In genomic region chr1:201015551-201016091, GRCh38 we compare ENCODE assay signal across 9 cellular contexts. TPM values are rescaled to one million over a fixed set of nuclear protein-coding genes. Genes with fewer than 3 reads are reported as not detected.
DNase-seq lines count a peak whose midpoint lies in the region; ATAC-seq, FAIRE-seq and TF ChIP-seq lines count a peak whose summit lies in the region.
"Had no signal": no experiment of that assay in that cellular context is flagged by ENCODE, and none has a peak within 500 bp of the region (broad histone marks: within the 10 kb centered on the region; RNA-seq: fewer than 3 reads in every experiment).

No MANE protein-coding gene starts in this region.

- H3K36me3 ChIP-seq in BLaER1 = peaks cover 17% of the 10 kb centered on the region; the same call in 1 of the 2 replicates
- H3K36me3 ChIP-seq in IMR-90 (ENCODE audit: control insufficient read depth, insufficient read depth, low read length) = no peaks in the 10 kb centered on the region
- H3K36me3 ChIP-seq in WERI-Rb-1 = peaks cover 60% of the 10 kb centered on the region
- H3K36me3 ChIP-seq in kidney (ENCODE audit: control insufficient read depth in 1 of 2, insufficient read depth in 2 of 2, low read length in 2 of 2) = no peaks in the 10 kb centered on the region

- H2BK120ac ChIP-seq in IMR-90 (ENCODE audit: low read depth, low read length) = no peak overlapping the region

- H3K4ac ChIP-seq in IMR-90 (ENCODE audit: low read depth, low read length) = no peak overlapping the region

- peak overlapping the region; percentile 54; the same call in 1 of the 2 replicates for H3K9ac ChIP-seq in BLaER1
- no peak overlapping the region for H3K9ac ChIP-seq in IMR-90 (ENCODE audit: low read depth, low read length)
- H3K9ac ChIP-seq in kidney (ENCODE audit: low read length in 2 of 2) = no peak overlapping the region

- H2BK15ac ChIP-seq in IMR-90 (ENCODE audit: low read depth, low read length) = no peak overlapping the region

- H2BK20ac ChIP-seq in IMR-90 (ENCODE audit: low read depth, low read length) = no peak overlapping the region

- in situ Hi-C loops in IMR-90 (cut with MboI; ENCODE audit: low sequenced_read_pairs) = no loop called here

- H4K91ac ChIP-seq in IMR-90 (ENCODE audit: insufficient read depth, low read depth, low read length) = no peak overlapping the region

- intact Hi-C loops in IMR-90 (cut with micrococcal nuclease) = no loop called here
- intact Hi-C loops in kidney (cut with DNase I) = no loop called here

- H4K20me1 ChIP-seq in BLaER1 (peaks cover 88% of the 10 kb centered on the region), IMR-90 (ENCODE audit: insufficient read depth, low read length) (0 out of 2 replicates have a peak, but pooled peaks cover 4% of the 10 kb centered on the region)

- ATAC-seq in IMR-90 (ENCODE audit: low read depth) (no peak), HG03571 (IDR thresholded peaks at IDR 0.05; ENCODE audit: unreplicated experiment) (no peak)

- no peak overlapping the region for H3K56ac ChIP-seq in IMR-90 (ENCODE audit: extremely low read depth, insufficient read depth, low read length)

- no peak for TF ChIP-seq POLR2A in IMR-90 (IDR thresholded peaks at IDR 0.05; ENCODE audit: low read depth, low read length)

- H3K27ac ChIP-seq in BLaER1 (no peak overlapping the region; the same call in 1 of the 2 replicates), IMR-90 (ENCODE audit: insufficient read depth, low read length) (no peak overlapping the region), WERI-Rb-1 (peak overlapping the region; percentile 98), kidney (ENCODE audit: low read depth in 2 of 2, low read length in 2 of 2) (no peak overlapping the region)

- no peak overlapping the region for H3K14ac ChIP-seq in IMR-90 (replicated peaks; ENCODE audit: low read depth, low read length)

- H2AFZ ChIP-seq in IMR-90 (replicated peaks; ENCODE audit: low read length, poor library complexity) = no peak overlapping the region

- no peak overlapping the region for H2AK9ac ChIP-seq in IMR-90 (replicated peaks; ENCODE audit: low read depth, low read length, poor library complexity)

- dilution Hi-C loops in IMR-90 (cut with HindIII; ENCODE audit: low sequenced_read_pairs, unreplicated experiment) = no loop called here

- no peak overlapping the region for H3K23ac ChIP-seq in IMR-90 (ENCODE audit: low read depth, low read length)

- no peak overlapping the region for H2BK5ac ChIP-seq in IMR-90 (ENCODE audit: low read depth, low read length, poor library complexity, severe bottlenecking)

- H3K4me3 ChIP-seq in BLaER1 (no peak overlapping the region), IMR-90 (ENCODE audit: insufficient read depth, low read depth, low read length) (no peak overlapping the region), WERI-Rb-1 (ENCODE audit: low read depth, low read length) (peak overlapping the region; percentile 26), kidney (ENCODE audit: low read length in 2 of 2) (no peak overlapping the region)

- no peaks in the 10 kb centered on the region for H3K79me1 ChIP-seq in IMR-90 (ENCODE audit: low read depth in 1 of 2, low read length in 2 of 2)

- H4K8ac ChIP-seq in IMR-90 (ENCODE audit: low read depth in 2 of 2, low read length in 2 of 2) = no peak overlapping the region

- H3K9me1 ChIP-seq in IMR-90 (ENCODE audit: insufficient read depth, low read length) = no peaks in the 10 kb centered on the region; the same call in 1 of the 2 replicates

- H3K27me3 ChIP-seq in BLaER1 (no peaks in the 10 kb centered on the region), IMR-90 (ENCODE audit: control insufficient read depth, insufficient read depth, low read length) (peaks cover 58% of the 10 kb centered on the region), WERI-Rb-1 (ENCODE audit: insufficient read depth, low read depth, severe bottlenecking) (no peaks in the 10 kb centered on the region)

- TF ChIP-seq CTCF in IMR-90 (conservative IDR thresholded peaks at IDR 0.05; ENCODE audit: low read depth, low read length) (no peak), WERI-Rb-1 (IDR thresholded peaks at IDR 0.05; ENCODE audit: low read depth, low read length) (no peak), kidney (IDR thresholded peaks at IDR 0.05; ENCODE audit: borderline replicate concordance, extremely low read depth, insufficient read depth) (no peak)

- H4K5ac ChIP-seq in IMR-90 (ENCODE audit: low read depth, low read length) = no peak overlapping the region

- CTCF ChIA-PET in IMR-90 (lab: Yijun Ruan, JAX) = no interaction called here

- H3K9me3 ChIP-seq in BLaER1 = no peaks in the 10 kb centered on the region
- no peaks in the 10 kb centered on the region for H3K9me3 ChIP-seq in IMR-90 (ENCODE audit: control insufficient read depth, insufficient read depth, low read length)
- no peaks in the 10 kb centered on the region for H3K9me3 ChIP-seq in WERI-Rb-1 (ENCODE audit: severe bottlenecking)
- H3K9me3 ChIP-seq in kidney (ENCODE audit: control insufficient read depth in 1 of 2, low read length in 2 of 2) = no peaks in the 10 kb centered on the region

- H3K4me2 ChIP-seq in BLaER1 (peak overlapping the region; percentile 96), IMR-90 (ENCODE audit: low read depth, low read length) (no peak overlapping the region; the same call in 1 of the 2 replicates)

- peak; percentile 12 for DNase-seq in IMR-90
- peak; percentile 76 for DNase-seq in WERI-Rb-1
- peak; percentile 18 for DNase-seq in kidney
- no peak for DNase-seq in NCI-H1048 (lab: John Stamatoyannopoulos, UW)
- DNase-seq in NCI-H187 (lab: John Stamatoyannopoulos, UW) = no peak
- no peak for DNase-seq in NCI-H345 (lab: John Stamatoyannopoulos, UW)
- DNase-seq: Right ventricle myocardium superior had no signal

- POLR2A ChIA-PET in IMR-90 (lab: Charles Lee; ENCODE audit: unreplicated experiment) = no interaction called here

- H2AK5ac ChIP-seq in IMR-90 (ENCODE audit: low read depth, low read length) = no peak overlapping the region

- H3K18ac ChIP-seq in IMR-90 (ENCODE audit: low read depth, low read length) = no peak overlapping the region

- TF ChIP-seq RAD21 in IMR-90 (IDR thresholded peaks at IDR 0.05; ENCODE audit: low read length) = no peak

- H3K4me1 ChIP-seq in BLaER1 (peaks cover 100% of the 10 kb centered on the region), IMR-90 (ENCODE audit: control insufficient read depth, insufficient read depth, low read length) (no peaks in the 10 kb centered on the region), kidney (ENCODE audit: control insufficient read depth in 1 of 2, insufficient read depth in 1 of 2, low read depth in 1 of 2, low read length in 2 of 2) (peaks cover 0 to 11% of the 10 kb centered on the region in 2 donors)

- WGBS in IMR-90 (ENCODE audit: extremely low coverage in 2 of 2, insufficient read length in 1 of 2), 2 experiments = 80% methylated on average over 1 of the region's 5 CpGs; no CpG with 5 or more reads in 1 of the 2 experiments

- BruUV-seq in IMR-90 (replicated peaks; lab: Mats Ljungman, UMichigan) = no TSS peak

- FAIRE-seq in kidney (lab: Jason Lieb, UNC) = no peak

TF ChIP-seq in IMR-90, 13 proteins besides CTCF, POLR2A, EP300 and RAD21:
- TF ChIP-seq CHD1 (IDR thresholded peaks at IDR 0.05; ENCODE audit: low read depth, low read length) = no peak
- no peak for TF ChIP-seq MAZ (IDR thresholded peaks at IDR 0.05; ENCODE audit: borderline replicate concordance, low read depth, low read length)
- no peak for TF ChIP-seq CEBPB (IDR thresholded peaks at IDR 0.05; ENCODE audit: low read depth, low read length)
- TF ChIP-seq RCOR1 (IDR thresholded peaks at IDR 0.05; ENCODE audit: insufficient replicate concordance, low read length) = no peak
- TF ChIP-seq MAFK (IDR thresholded peaks at IDR 0.05; ENCODE audit: low read depth, low read length) = no peak
- TF ChIP-seq RFX5 (IDR thresholded peaks at IDR 0.05; ENCODE audit: low read depth, low read length) = no peak
- no peak for TF ChIP-seq USF2 (IDR thresholded peaks at IDR 0.05; ENCODE audit: low read depth, low read length)
- no peak for TF ChIP-seq MXI1 (IDR thresholded peaks at IDR 0.05; ENCODE audit: borderline replicate concordance, low read depth, low read length)
- no peak for TF ChIP-seq SMC3 (IDR thresholded peaks at IDR 0.05; ENCODE audit: low read depth, low read length)
- no peak for TF ChIP-seq FOS (IDR thresholded peaks at IDR 0.05; ENCODE audit: low read depth, low read length)
- no peak for TF ChIP-seq NFE2L2 (IDR thresholded peaks at IDR 0.05; ENCODE audit: low read depth, low read length)
- TF ChIP-seq BHLHE40 (IDR thresholded peaks at IDR 0.05; ENCODE audit: low read depth, low read length) = no peak
- TF ChIP-seq ELK1 (IDR thresholded peaks at IDR 0.05; ENCODE audit: borderline replicate concordance, low read depth, low read length) = no peak

RNA-seq across cellular contexts. Expression of gene KIF21B, which starts 7.9 kb away (rescaled TPM):
- total RNA-seq in IMR-90 (2012; rRNA removed) = 0.36 and 0.56 TPM in 2 replicates
- 0.55 and 0.60 TPM in 2 replicates for polyA plus RNA-seq in IMR-90 (2012; rRNA removed)
- polyA plus RNA-seq in IMR-90 (2012; cell fraction: cytosol; rRNA removed) = 0.35 and 0.40 TPM in 2 replicates
- 1.3 and 2.3 TPM in 2 replicates for polyA plus RNA-seq in IMR-90 (2012; cell fraction: nucleus; rRNA removed; ENCODE audit: low replicate concordance)
- 5.6 TPM for total RNA-seq in kidney
- 0.19 TPM for polyA plus RNA-seq in kidney (ENCODE audit: insufficient read depth, low read depth, low replicate concordance)

Comparison
In these comparisons a context has a peak if more than half of its experiments do, and no peak if none do; other contexts are left out.
1. DNase-seq: peak in IMR-90 (single experiment), WERI-Rb-1 (single experiment) and kidney (single experiment); none in NCI-H1048 (single experiment), NCI-H187 (0 of 2) and NCI-H345 (single experiment).